ENCODE assay signal across 7 cellular contexts in the genomic region with DNA sequence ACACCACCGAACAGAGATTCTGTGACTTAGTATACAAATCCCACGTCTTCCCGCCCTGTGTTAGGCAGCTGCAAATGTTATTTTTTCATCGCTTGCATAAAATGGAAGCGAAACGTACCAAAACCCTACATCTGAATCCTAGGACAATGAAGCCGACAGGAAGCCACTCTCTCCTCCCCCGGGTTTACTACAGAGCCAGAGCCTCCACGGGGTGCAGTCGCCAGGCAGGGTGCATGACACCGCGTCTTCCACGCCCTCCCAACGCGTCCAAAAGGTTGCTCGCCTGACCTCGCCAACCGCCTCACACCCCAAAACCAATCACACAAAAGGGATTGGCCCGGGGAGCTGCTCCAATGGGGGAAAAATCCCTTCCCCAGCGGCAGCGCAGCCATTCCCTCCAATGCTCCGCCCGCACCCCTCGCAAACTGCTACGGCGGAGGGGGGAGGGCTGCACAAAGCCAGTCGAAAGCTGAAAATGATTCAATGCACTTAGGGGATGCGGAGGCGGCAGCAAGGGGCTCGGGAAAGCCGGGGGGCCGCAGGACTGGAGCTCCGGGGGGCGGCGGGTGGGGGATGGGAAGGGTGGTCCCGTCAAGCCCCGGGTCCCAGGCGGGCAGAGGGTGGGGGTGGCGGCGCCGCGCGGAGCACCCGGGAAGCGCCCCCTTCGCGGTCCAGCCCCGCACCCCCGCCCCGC.
A peak's percentile ranks its signal among the peaks of the same experiment; 100 is the strongest.
DNase-seq lines count a peak whose midpoint lies in the region; ATAC-seq lines count a peak whose summit lies in the region.

No MANE protein-coding gene starts in this region.

- DNase-seq in NCI-H510A treated with DMSO at 0.1 percent for 48 hours (lab: John Stamatoyannopoulos, UW) (peak; percentile 4), medulla oblongata (ENCODE audit: extremely low spot score) (peak; percentile 74)
- peak; percentile 39 to 47 for DNase-seq in activated CD4-positive, alpha-beta T cell treated with anti-CD3 and anti-CD28 coated beads, Interleukin-2, amount 50 U/mL, for 4 hours
- DNase-seq in effector CD8-positive, alpha-beta T cell (lab: John Stamatoyannopoulos, UW), result peak; percentile 60
- DNase-seq in stimulated activated CD8-positive, alpha-beta memory T cell treated with anti-CD3 and anti-CD28 coated beads, Interleukin-12 subunit alpha, Interleukin-12 subunit beta, amount 100 ng/mL, for 1 hour (ENCODE audit: low read depth), result peak; percentile 19

- ATAC-seq in GM18502 (IDR thresholded peaks at IDR 0.05; ENCODE audit: poor library complexity, unreplicated experiment) (peak; percentile 28), HG03039 (IDR thresholded peaks at IDR 0.05; ENCODE audit: unreplicated experiment) (peak; percentile 14)

Comparison
In these comparisons a context has a peak if more than half of its experiments do, and no peak if none do; other contexts are left out.
1. Peak in every context shown above with its lines: DNase-seq and ATAC-seq.
2. DNase-seq: peak in every context shown above with its lines; median percentile 74 in medulla oblongata; 60 in effector CD8-positive, alpha-beta T cell; 43 in activated CD4-positive, alpha-beta T cell treated with anti-CD3 and anti-CD28 coated beads, Interleukin-2, amount 50 U/mL, for 4 hours; 19 in stimulated activated CD8-positive, alpha-beta memory T cell treated with anti-CD3 and anti-CD28 coated beads, Interleukin-12 subunit alpha, Interleukin-12 subunit beta, amount 100 ng/mL, for 1 hour; 4 in NCI-H510A treated with DMSO at 0.1 percent for 48 hours.